9 cellular contexts compared by ENCODE assay signal in genomic region chr3:45194791-45195190, GRCh38.
"Had no signal": no experiment of that assay in that cellular context is flagged by ENCODE, and none has a peak within 500 bp of the region (broad histone marks: within the 10 kb centered on the region; RNA-seq: fewer than 3 reads in every experiment).

No MANE protein-coding gene starts in this region.

- ATAC-seq: GM23338, HCT116 had no signal

- H3K4me2 ChIP-seq: GM23338 had no signal

- H3K9me3 ChIP-seq: HAP-1 had no signal

- H2AFZ ChIP-seq: GM23248, GM23338 had no signal

- H3K4me3 ChIP-seq: GM23248, GM23338, HAP-1 had no signal

- DNase-seq: GM23248, GOT3, H7, H9, HCEC 1CT, HFFc6 had no signal

- H3K36me3 ChIP-seq: HAP-1 had no signal

- H3K27ac ChIP-seq: GM23248 had no signal

- H3K9ac ChIP-seq: GM23248 had no signal
